ENCODE assay signal across 7 cellular contexts in the genomic region with DNA sequence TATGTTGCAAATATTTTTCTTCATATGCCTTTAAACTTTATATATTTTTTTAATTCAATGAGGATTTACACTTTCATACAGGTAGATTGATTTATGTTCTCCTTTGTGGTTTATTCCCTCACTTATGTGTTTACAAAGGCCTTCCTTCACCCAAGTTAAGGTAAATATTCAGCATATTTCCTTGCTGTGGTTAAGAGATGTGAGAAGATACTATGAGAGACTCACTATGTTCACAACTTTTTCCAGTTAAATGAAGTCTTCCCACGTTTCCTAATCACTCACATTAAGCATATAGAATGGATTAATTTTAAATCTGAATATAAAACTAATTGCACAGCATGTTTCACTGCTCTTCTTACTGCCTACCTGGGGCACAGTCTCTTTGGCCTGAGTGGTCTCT. TPM values are rescaled to one million over a fixed set of nuclear protein-coding genes. Genes with fewer than 3 reads are reported as not detected.
DNase-seq lines count a peak whose midpoint lies in the region; ATAC-seq and TF ChIP-seq lines count a peak whose summit lies in the region.

No MANE protein-coding gene starts in this region.

- no peak for TF ChIP-seq POLR2A in erythroblast (IDR thresholded peaks at IDR 0.05; ENCODE audit: low read length)

- peak overlapping the region; percentile 95 for H3K4me3 Mint-ChIP-seq in activated B cell treated with CpG ODN at 0.5 μM for 24 hours
- peak overlapping the region; percentile 87 to 97 for H3K4me3 Mint-ChIP-seq in stimulated activated naive CD8-positive, alpha-beta T cell treated with anti-CD3 and anti-CD28 coated beads, Interleukin-15, amount 100 ng/mL, for 72 hours

- peak overlapping the region; percentile 85 for H3K27ac Mint-ChIP-seq in activated B cell treated with CpG ODN at 0.5 μM for 24 hours
- H3K27ac Mint-ChIP-seq in stimulated activated naive CD8-positive, alpha-beta T cell treated with anti-CD3 and anti-CD28 coated beads, Interleukin-15, amount 100 ng/mL, for 72 hours: peak overlapping the region; percentile 95 to 99

- no peaks in the 10 kb centered on the region for H3K9me3 Mint-ChIP-seq in activated B cell treated with CpG ODN at 0.5 μM for 24 hours
- H3K9me3 Mint-ChIP-seq in stimulated activated naive CD8-positive, alpha-beta T cell treated with anti-CD3 and anti-CD28 coated beads, Interleukin-15, amount 100 ng/mL, for 72 hours: no peaks in the 10 kb centered on the region

- peak; percentile 10 for ATAC-seq in HG02571 (IDR thresholded peaks at IDR 0.05; ENCODE audit: unreplicated experiment)
- ATAC-seq in activated B cell treated with CpG ODN at 0.5 μM for 24 hours (ENCODE audit: low read depth): no peak
- ATAC-seq in stimulated activated naive CD8-positive, alpha-beta T cell treated with anti-CD3 and anti-CD28 coated beads, Interleukin-15, amount 100 ng/mL, for 72 hours: no peak

- POLR2A ChIA-PET in activated B cell treated with CpG ODN at 0.5 μM for 24 hours (lab: Charles Lee): interaction anchor here (0.5 to 2.1 kb wide), 3 partner anchors 29 to 37 kb away, joined by 3 to 15 read pairs (median 10); partner anchors contain the start of gene XRCC5

- DNase-seq in activated B cell treated with CpG ODN at 0.5 μM for 24 hours: no peak
- no peak for DNase-seq in stimulated activated naive CD8-positive, alpha-beta T cell treated with anti-CD3 and anti-CD28 coated beads, Interleukin-15, amount 100 ng/mL, for 72 hours
- DNase-seq in NCI-H1105 treated with DMSO at 0.1 percent for 48 hours (lab: John Stamatoyannopoulos, UW): no peak
- DNase-seq in erythroblast (lab: John Stamatoyannopoulos, UW): no peak
- DNase-seq in HK-2 (ENCODE audit: unreplicated experiment): no peak

- CTCF ChIA-PET in activated B cell treated with CpG ODN at 0.5 μM for 24 hours (lab: Charles Lee): interaction anchor here (0.9 to 1.0 kb wide), 2 partner anchors 30 to 58 kb away, joined by 3 read pairs; no protein-coding TSS in a partner anchor

- intact Hi-C loops in activated B cell treated with CpG ODN at 0.5 μM for 24 hours (cut with micrococcal nuclease): loop anchor here (1.0 to 2.0 kb wide), 4 partner anchors 14 to 47 kb away; partner anchors contain the start of gene XRCC5

- H3K36me3 Mint-ChIP-seq in activated B cell treated with CpG ODN at 0.5 μM for 24 hours (ENCODE audit: low read depth): peaks cover 4% of the 10 kb centered on the region

- peak overlapping the region; percentile 72 for H3K4me3 ChIP-seq in iPS-11a (ENCODE audit: low read depth, low read length)

- no peaks in the 10 kb centered on the region for H3K27me3 Mint-ChIP-seq in activated B cell treated with CpG ODN at 0.5 μM for 24 hours
- no peaks in the 10 kb centered on the region for H3K27me3 Mint-ChIP-seq in stimulated activated naive CD8-positive, alpha-beta T cell treated with anti-CD3 and anti-CD28 coated beads, Interleukin-15, amount 100 ng/mL, for 72 hours

- H3K4me1 Mint-ChIP-seq in activated B cell treated with CpG ODN at 0.5 μM for 24 hours: peaks cover 49% of the 10 kb centered on the region
- H3K4me1 Mint-ChIP-seq in stimulated activated naive CD8-positive, alpha-beta T cell treated with anti-CD3 and anti-CD28 coated beads, Interleukin-15, amount 100 ng/mL, for 72 hours: peaks cover 52% of the 10 kb centered on the region

- no peak for TF ChIP-seq CTCF in activated B cell treated with CpG ODN at 0.5 μM for 24 hours (IDR thresholded peaks at IDR 0.05)

RNA-seq across cellular contexts. Expression of gene PECR, which starts 0.6 kb away (rescaled TPM):
- total RNA-seq in activated B cell treated with CpG ODN at 0.5 μM for 24 hours: 6.1 and 10.0 TPM in 2 replicates

RNA-seq across cellular contexts. Expression of gene TMEM169, which starts 0.7 kb away (rescaled TPM):
- 0.40 and 0.69 TPM in 2 replicates for total RNA-seq in activated B cell treated with CpG ODN at 0.5 μM for 24 hours

RNA-seq across cellular contexts. Expression of gene XRCC5, which starts 28.1 kb away (rescaled TPM):
- total RNA-seq in activated B cell treated with CpG ODN at 0.5 μM for 24 hours: 303 and 311 TPM in 2 replicates
